ENCODE assay signal across 17 cellular contexts in the genomic region with DNA sequence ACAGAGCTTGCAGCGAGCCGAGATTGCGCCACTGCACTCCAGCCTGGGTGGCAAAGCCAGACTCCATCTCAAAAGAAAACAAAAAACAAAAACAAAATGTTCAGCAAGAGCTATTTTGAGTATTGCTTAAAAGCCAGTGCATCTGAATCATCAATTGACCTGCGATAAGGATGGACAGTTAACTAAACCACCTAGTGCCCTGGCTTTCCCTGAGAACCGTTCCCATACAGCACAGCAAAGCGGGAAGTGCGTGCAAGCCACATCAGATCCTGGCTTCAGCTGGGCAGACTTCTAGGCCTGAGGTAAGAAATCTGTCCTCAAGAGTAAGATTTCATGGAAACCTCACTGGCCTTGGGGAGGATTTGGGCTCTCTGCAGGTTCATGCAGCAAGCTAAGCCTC. TPM values are rescaled to one million over a fixed set of nuclear protein-coding genes. Genes with fewer than 3 reads are reported as not detected.
DNase-seq lines count a peak whose midpoint lies in the region; ATAC-seq and TF ChIP-seq lines count a peak whose summit lies in the region.
"Had no signal": no experiment of that assay in that cellular context is flagged by ENCODE, and none has a peak within 500 bp of the region (broad histone marks: within the 10 kb centered on the region; RNA-seq: fewer than 3 reads in every experiment).

No MANE protein-coding gene starts in this region.

- peak overlapping the region; percentile 54 for H3K4ac ChIP-seq in trophoblast cell (ENCODE audit: low read depth, low read length)

- H3K4me1 ChIP-seq in BLaER1 (peaks cover 27% of the 10 kb centered on the region), HCT116 (ENCODE audit: control insufficient read depth in 1 of 2, insufficient read depth in 2 of 2, low read length in 2 of 2) (peaks cover 6 to 31% of the 10 kb centered on the region in 2 experiments), adrenal gland (replicated peaks in 1 of 2) (peaks cover 6 to 18% of the 10 kb centered on the region in 2 donors), trophoblast cell (ENCODE audit: control insufficient read depth in 1 of 2, insufficient read depth in 2 of 2, low read length in 2 of 2) (no peaks in the 10 kb centered on the region), esophagus muscularis mucosa (peaks cover 0 to 14% (median 11%) of the 10 kb centered on the region in 4 donors)

- DNase-seq in HCT116 (ENCODE audit: low read depth, low spot score) (no peak), adrenal gland (peak in 6 of 7 donors; percentile 61 to 77 (median 68)), trophoblast cell (no peak), SIG-M5 treated with dmso at 0.1 percent for 504 hours (lab: John Stamatoyannopoulos, UW; ENCODE audit: unreplicated experiment) (no peak), esophagus muscularis mucosa (ENCODE audit: extremely low spot score) (no peak)
- DNase-seq: DMS 273 treated with DMSO at 0.1 percent for 48 hours, GDM1, HFFc6, KBM-7, NCI-H1105, NCI-H2081 treated with DMSO at 0.1 percent for 48 hours, OCI-M1, SHP77 had no signal

- H3K79me2 ChIP-seq in HCT116 (ENCODE audit: insufficient read depth, low read length) = peaks cover 44% of the 10 kb centered on the region
- peaks cover 5% of the 10 kb centered on the region for H3K79me2 ChIP-seq in trophoblast cell (ENCODE audit: control insufficient read depth, insufficient read depth, low read length, poor library complexity)

- no peak overlapping the region for H4K8ac ChIP-seq in trophoblast cell (ENCODE audit: low read depth, low read length)

- BruUV-seq in HCT116 (replicated peaks; lab: Mats Ljungman, UMichigan) = no TSS peak

- H3K36me3 ChIP-seq in BLaER1 = peaks cover 9% of the 10 kb centered on the region; the same call in 1 of the 2 replicates
- H3K36me3 ChIP-seq in HCT116 (ENCODE audit: control insufficient read depth in 1 of 2, insufficient read depth in 2 of 2, low read length in 2 of 2) = no peaks in the 10 kb centered on the region; a peak in 1 of 4 replicates
- no peaks in the 10 kb centered on the region for H3K36me3 ChIP-seq in adrenal gland (replicated peaks in 1 of 2)
- no peaks in the 10 kb centered on the region for H3K36me3 ChIP-seq in trophoblast cell (ENCODE audit: control insufficient read depth in 1 of 2, insufficient read depth in 2 of 2, low read length in 2 of 2)
- H3K36me3 ChIP-seq in esophagus muscularis mucosa = no peaks in the 10 kb centered on the region

- H3K9me3 ChIP-seq in BLaER1 (no peaks in the 10 kb centered on the region), HCT116 (ENCODE audit: control insufficient read depth in 1 of 2, insufficient read depth in 1 of 2, low read depth in 1 of 2, low read length in 2 of 2) (no peaks in the 10 kb centered on the region), adrenal gland (replicated peaks in 1 of 3) (no peaks in the 10 kb centered on the region), trophoblast cell (ENCODE audit: insufficient read depth, low read depth, low read length) (no peaks in the 10 kb centered on the region), esophagus muscularis mucosa (no peaks in the 10 kb centered on the region)

- no peak for TF ChIP-seq RAD21 in HCT116 (IDR thresholded peaks at IDR 0.05; ENCODE audit: low read depth)

- H2AFZ ChIP-seq in HCT116 (ENCODE audit: low read depth, low read length, poor library complexity, severe bottlenecking) = no peak overlapping the region
- no peak overlapping the region for H2AFZ ChIP-seq in trophoblast cell (ENCODE audit: insufficient read depth, low read length, poor library complexity)

- RAD21 ChIA-PET in HCT116 (lab: Charles Lee; ENCODE audit: low non-redundant PET in 1 of 2, low total read pairs in 2 of 2, uncharacterized antibody in 2 of 2, unreplicated experiment in 2 of 2) = no interaction called here

- TF ChIP-seq POLR2A in HCT116 (IDR thresholded peaks at IDR 0.05; ENCODE audit: borderline replicate concordance, extremely low read depth, insufficient read depth, insufficient read length) (no peak), adrenal gland (IDR thresholded peaks at IDR 0.05) (peak in 1 of 2 donors; percentile 20), esophagus muscularis mucosa (IDR thresholded peaks at IDR 0.05; ENCODE audit: low read depth) (no peak)

- no peak overlapping the region for H3K14ac ChIP-seq in trophoblast cell (ENCODE audit: low read length)

- no peak overlapping the region for H3K4me3 ChIP-seq in BLaER1
- no peak overlapping the region for H3K4me3 ChIP-seq in HCT116 (replicated peaks in 1 of 2; ENCODE audit: low read depth in 1 of 2, low read length in 2 of 2)
- H3K4me3 ChIP-seq in adrenal gland = no peak overlapping the region
- H3K4me3 ChIP-seq in trophoblast cell (ENCODE audit: low read depth, low read length) = no peak overlapping the region
- no peak overlapping the region for H3K4me3 ChIP-seq in esophagus muscularis mucosa

- 0 out of 2 replicates have a peak overlapping the region, but pooled peaks have one; percentile 0 for H3K27ac ChIP-seq in BLaER1
- no peak overlapping the region for H3K27ac ChIP-seq in HCT116 (ENCODE audit: low read depth, low read length)
- H3K27ac ChIP-seq in adrenal gland = peak overlapping the region in 4 of 5 donors; percentile 40 to 84 (median 66)
- no peak overlapping the region for H3K27ac ChIP-seq in trophoblast cell (ENCODE audit: low read depth, low read length)
- H3K27ac ChIP-seq in esophagus muscularis mucosa (replicated peaks in 1 of 4) = no peak overlapping the region
- H3K27ac ChIP-seq: C4-2B had no signal

- ATAC-seq in HCT116 (no peak), GM19395 (IDR thresholded peaks at IDR 0.05; ENCODE audit: unreplicated experiment) (no peak)
- ATAC-seq: SK-N-SH treated with all-trans-retinoic acid at 6 μM for 48 hours had no signal

- H2BK120ac ChIP-seq in trophoblast cell (ENCODE audit: insufficient read depth, low read length, poor library complexity) = no peak overlapping the region

- TF ChIP-seq CTCF in HCT116 (IDR thresholded peaks at IDR 0.05 in 2 of 3, conservative IDR thresholded peaks at IDR 0.05 in 1 of 3; ENCODE audit: borderline replicate concordance in 1 of 3, insufficient read depth in 1 of 3, low read depth in 2 of 3, low read length in 2 of 3) (no peak), adrenal gland (IDR thresholded peaks at IDR 0.05) (no peak), esophagus muscularis mucosa (IDR thresholded peaks at IDR 0.05) (no peak)

- no peak overlapping the region for H2BK12ac ChIP-seq in trophoblast cell (ENCODE audit: low read length)

- H4K91ac ChIP-seq in trophoblast cell (ENCODE audit: low read depth, low read length) = no peak overlapping the region

- no peak overlapping the region for H2BK5ac ChIP-seq in trophoblast cell (ENCODE audit: low read depth, low read length, poor library complexity)

- WGBS in adrenal gland, 4 donors = 49 to 70% (median 58%) methylated on average over 7 of the region's 7 CpGs
- WGBS in trophoblast cell (ENCODE audit: extremely low coverage, insufficient coverage, insufficient read length) = no CpG with 5 or more reads among the region's 7 CpGs
- 98% methylated on average over 7 of the region's 7 CpGs for WGBS in esophagus muscularis mucosa

- H4K20me1 ChIP-seq in BLaER1 (no peaks in the 10 kb centered on the region), HCT116 (ENCODE audit: insufficient read depth) (no peaks in the 10 kb centered on the region)

- POLR2A ChIA-PET in HCT116 (lab: Charles Lee) = interaction anchor here (1.7 kb wide), 1 partner anchor 18 kb away, joined by 5 read pairs; no protein-coding TSS in a partner anchor

- intact Hi-C loops in HCT116 (cut with micrococcal nuclease) (no loop called here), adrenal gland (cut with DNase I) (no loop called here), esophagus muscularis mucosa (cut with DNase I) (no loop called here)

- H3K23ac ChIP-seq in trophoblast cell (ENCODE audit: low read length) = no peak overlapping the region

- no peak overlapping the region for H2AK5ac ChIP-seq in trophoblast cell (ENCODE audit: low read length)

- CTCF ChIA-PET in HCT116 (lab: Charles Lee) = interaction anchor here (1.0 to 2.5 kb wide), 2 partner anchors 18 to 36 kb away, joined by 4 to 8 read pairs; no protein-coding TSS in a partner anchor

- H3K9me2 ChIP-seq in HCT116 (ENCODE audit: insufficient read depth) = no peaks in the 10 kb centered on the region

- H3K18ac ChIP-seq in trophoblast cell (ENCODE audit: low read length) = no peak overlapping the region

- H3K27me3 ChIP-seq in BLaER1 (no peaks in the 10 kb centered on the region), HCT116 (ENCODE audit: insufficient read depth, low read length) (no peaks in the 10 kb centered on the region), adrenal gland (no peaks in the 10 kb centered on the region), trophoblast cell (ENCODE audit: insufficient read depth, low read length) (no peaks in the 10 kb centered on the region), esophagus muscularis mucosa (no peaks in the 10 kb centered on the region)

- TF ChIP-seq EP300 in esophagus muscularis mucosa (IDR thresholded peaks at IDR 0.05) = no peak

- H3K9ac ChIP-seq in BLaER1 (peak overlapping the region; percentile 33; the same call in 1 of the 2 replicates), HCT116 (ENCODE audit: low read length) (no peak overlapping the region), trophoblast cell (ENCODE audit: low read length) (peak overlapping the region; percentile 48)

- 0 out of 2 replicates have a peak overlapping the region, but pooled peaks have one; percentile 4 for H3K4me2 ChIP-seq in BLaER1
- no peak overlapping the region for H3K4me2 ChIP-seq in HCT116 (ENCODE audit: low read length)
- H3K4me2 ChIP-seq in trophoblast cell (ENCODE audit: low read length) = no peak overlapping the region

- peaks cover 6% of the 10 kb centered on the region for H3K79me1 ChIP-seq in trophoblast cell (ENCODE audit: low read length)

- no peak overlapping the region for H4K12ac ChIP-seq in trophoblast cell (ENCODE audit: low read depth, low read length)

TF ChIP-seq in HCT116, 20 proteins besides CTCF, POLR2A, EP300 and RAD21 (continues in another document):
- no peak for TF ChIP-seq CEBPB (IDR thresholded peaks at IDR 0.05; ENCODE audit: low read depth)

RNA-seq across cellular contexts. Expression of a gene that starts 2.7 kb away (rescaled TPM):
- total RNA-seq in HCT116 (2021; ENCODE audit: unreplicated experiment) (155 TPM), adrenal gland (100 to 1,000 TPM in 2 of 8 donors, 10 to 100 TPM in 6; 23.1 to 192 (median 83.2) TPM), esophagus muscularis mucosa (10 to 100 TPM; 27.8 to 54.8 (median 39.2) TPM)
- polyA plus RNA-seq in HCT116 (2012) = 150 and 152 TPM in 2 replicates
- polyA plus RNA-seq in adrenal gland = 100 to 1,000 TPM in 1 of 3 donors, 10 to 100 TPM in 1, 1 to 10 TPM in 1; 7.5 to 119 (median 91.6) TPM
- polyA plus RNA-seq in trophoblast cell (2013) = 19.9 and 21.1 TPM in 2 replicates

RNA-seq across cellular contexts. Expression of a gene that starts 35.1 kb away (rescaled TPM):
- total RNA-seq in HCT116 (2021; ENCODE audit: unreplicated experiment) (595 TPM), adrenal gland (100 to 1,000 TPM; 122 to 285 (median 184) TPM), esophagus muscularis mucosa (100 to 1,000 TPM; 170 to 239 (median 205) TPM)
- polyA plus RNA-seq in HCT116 (2012) = 271 and 320 TPM in 2 replicates
- 100 to 1,000 TPM in 2 of 3 donors, 10 to 100 TPM in 1; 62.1 to 352 (median 105) TPM for polyA plus RNA-seq in adrenal gland
- 357 and 372 TPM in 2 replicates for polyA plus RNA-seq in trophoblast cell (2013)

RNA-seq across cellular contexts. Expression of a gene that starts 48.4 kb away (rescaled TPM):
- total RNA-seq in HCT116 (2021; ENCODE audit: unreplicated experiment) = 37.9 TPM
- polyA plus RNA-seq in HCT116 (2012) = 30.1 and 34.1 TPM in 2 replicates
- total RNA-seq in adrenal gland = 1 to 10 TPM; 1.6 to 6.3 (median 4.1) TPM
- 1 to 10 TPM in 2 of 3 donors, under 1 TPM in 1; 0.90 to 8.6 (median 8.1) TPM for polyA plus RNA-seq in adrenal gland
- polyA plus RNA-seq in trophoblast cell (2013) = 7.5 and 7.7 TPM in 2 replicates
- total RNA-seq in esophagus muscularis mucosa = 1 to 10 TPM; 4.0 to 10.0 (median 7.6) TPM

Comparison
In these comparisons a context has a peak if more than half of its experiments do, and no peak if none do; other contexts are left out.
1. H3K27ac ChIP-seq: peak in BLaER1 (single experiment) and adrenal gland (4 of 5); none in HCT116 (single experiment), trophoblast cell (single experiment) and esophagus muscularis mucosa (0 of 4).
2. DNase-seq: peak in adrenal gland (6 of 7); none in HCT116 (single experiment), trophoblast cell (0 of 2), SIG-M5 treated with dmso at 0.1 percent for 504 hours (single experiment) and esophagus muscularis mucosa (single experiment).